In genomic region chr17:35499548-35499947, GRCh38 we compare ENCODE assay signal across 22 cellular contexts. TPM values are rescaled to one million over a fixed set of nuclear protein-coding genes. Genes with fewer than 3 reads are reported as not detected.
"Had no signal": no experiment of that assay in that cellular context is flagged by ENCODE, and none has a peak within 500 bp of the region (broad histone marks: within the 10 kb centered on the region; RNA-seq: fewer than 3 reads in every experiment).

No MANE protein-coding gene starts in this region.

- H3K27ac Mint-ChIP-seq: activated T-helper 1 cell treated with anti-CD3 and anti-CD28 coated beads, Interleukin-12 subunit alpha, Interleukin-12 subunit beta, Interleukin-2, Interleukin-4 antibody, amounts not matched to agents 30 ng/mL and 10 ng/mL and 1 ng/mL, durations not matched to agents 14 hours and 24 hours and 36 hours; brain; memory B cell had no signal

- FAIRE-seq: endometrium, keratinocyte, small intestine had no signal

- H3K4me2 ChIP-seq: SK-N-SH had no signal

- H3K27ac ChIP-seq: heart right ventricle had no signal

- H3K9me3 ChIP-seq: heart right ventricle, SK-N-SH had no signal

- ATAC-seq: heart right ventricle, left colon, sciatic nerve had no signal

- DNase-seq: activated CD4-positive, alpha-beta T cell treated with anti-CD3 and anti-CD28 coated beads, Interleukin-2, amount 50 U/mL, for 1 hour; activated gamma-delta T cell treated with Interleukin-2 at 50 U/mL for 16 hours; aorta; foreskin fibroblast; heart right ventricle; left colon; occipital lobe; posterior cingulate gyrus; SK-N-SH; small intestine; stimulated activated CD4-positive, alpha-beta T cell treated with anti-CD3 and anti-CD28 coated beads, Interleukin-2, amount 100 ng/mL, for 24 hours; stimulated activated naive CD4-positive, alpha-beta T cell; T-helper 2 cell had no signal

- H3K9me3 Mint-ChIP-seq: activated T-helper 1 cell treated with anti-CD3 and anti-CD28 coated beads, Interleukin-12 subunit alpha, Interleukin-12 subunit beta, Interleukin-2, Interleukin-4 antibody, amounts not matched to agents 30 ng/mL and 10 ng/mL and 1 ng/mL, durations not matched to agents 14 hours and 24 hours and 36 hours had no signal

- H3K4me3 Mint-ChIP-seq: activated T-helper 1 cell treated with anti-CD3 and anti-CD28 coated beads, Interleukin-12 subunit alpha, Interleukin-12 subunit beta, Interleukin-2, Interleukin-4 antibody, amounts not matched to agents 30 ng/mL and 10 ng/mL and 1 ng/mL, durations not matched to agents 14 hours and 24 hours and 36 hours; brain; memory B cell; neural crest cell had no signal

- H3K36me3 Mint-ChIP-seq: brain had no signal

- H3K4me3 ChIP-seq: heart right ventricle had no signal

- H3K4me1 Mint-ChIP-seq: brain had no signal

RNA-seq across cellular contexts. Expression of gene SLFN12L, which starts 37.9 kb away (rescaled TPM):
- total RNA-seq: chondrocyte, epithelial cell of proximal tubule, neural crest cell, occipital lobe had no signal
- polyA plus RNA-seq: SK-N-SH had no signal
